In the genomic region with DNA sequence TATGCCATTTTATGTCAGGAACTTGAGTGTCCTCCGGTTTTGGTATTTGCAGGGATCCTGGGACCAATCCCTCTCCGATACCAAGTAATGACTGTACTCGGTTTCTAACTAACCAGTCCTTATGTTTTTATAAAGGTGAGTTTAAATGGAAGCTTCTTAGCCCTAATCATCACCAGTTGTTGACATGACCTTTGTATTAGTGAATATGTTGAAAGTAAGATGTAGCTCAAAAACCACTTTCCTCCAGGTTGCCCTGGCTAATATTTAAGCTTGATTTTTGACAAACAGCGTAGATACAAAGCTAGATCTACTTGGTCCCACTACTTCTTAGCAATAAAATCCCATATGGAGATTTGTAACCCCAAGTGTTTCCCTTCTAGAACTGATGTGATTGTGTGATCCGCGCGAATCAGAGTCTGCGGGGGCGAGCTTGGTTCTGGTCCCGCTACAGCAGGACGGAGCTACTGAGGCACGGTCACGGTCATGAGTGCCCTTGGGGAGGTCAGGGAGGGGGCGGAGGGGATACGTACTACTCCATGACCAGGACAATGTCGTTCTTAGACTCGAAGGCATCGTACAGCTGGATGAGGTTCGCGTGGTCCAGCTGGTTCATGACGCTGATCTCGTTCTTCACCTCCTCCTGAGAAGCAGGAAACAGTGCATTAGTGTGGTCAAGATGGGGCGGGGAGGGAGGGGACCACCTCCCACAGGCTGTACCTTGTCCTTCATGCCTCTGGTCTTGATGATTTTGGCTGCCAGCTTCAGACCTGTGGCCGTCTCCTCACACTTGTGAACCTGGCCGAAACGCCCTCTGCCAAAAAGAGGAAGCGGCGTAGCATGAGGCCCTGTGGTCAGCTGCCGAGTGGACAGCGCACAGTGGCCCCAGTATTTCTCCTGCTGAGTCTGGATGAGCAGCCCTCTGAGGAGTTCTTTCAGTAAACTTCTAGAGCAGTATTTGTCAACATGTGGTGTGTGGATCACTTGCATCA, we compare ENCODE assay signal across 23 cellular contexts.
"Had no signal": no experiment of that assay in that cellular context is flagged by ENCODE, and none has a peak within 500 bp of the region (broad histone marks: within the 10 kb centered on the region; RNA-seq: fewer than 3 reads in every experiment).

No MANE protein-coding gene starts in this region.

- H3K27ac ChIP-seq: SK-N-MC had no signal

- DNase-seq: activated B cell treated with CpG ODN at 0.5 μM for 24 hours; activated CD4-positive, alpha-beta memory T cell treated with anti-CD3 and anti-CD28 coated beads for 36 hours; activated CD4-positive, alpha-beta T cell treated with anti-CD3 and anti-CD28 coated beads for 1 hour; activated CD4-positive, alpha-beta T cell treated with anti-CD3 and anti-CD28 coated beads, Interleukin-2, amount 10 ng/mL, durations not matched to agents 24 days and 14 days; activated CD8-positive, alpha-beta memory T cell treated with anti-CD3 and anti-CD28 coated beads for 24 hours; activated gamma-delta T cell treated with Interleukin-2 at 50 U/mL for 16 hours; activated naive CD4-positive, alpha-beta T cell treated with anti-CD3 and anti-CD28 coated beads, Interleukin-2, amount 10 ng/mL, durations not matched to agents 7 days and 5 days; activated naive CD8-positive, alpha-beta T cell treated with anti-CD3 and anti-CD28 coated beads for 36 hours; activated T-cell treated with anti-CD3 and anti-CD28 coated beads for 4 hours; activated T-cell treated with anti-CD3 and anti-CD28 coated beads, Interleukin-2, amount 50 U/mL, for 72 hours; cerebellar nuclear complex; MM.1S; NCI-H1105; NCI-H1436; NCI-H1694 treated with DMSO at 0.1 percent for 48 hours; NCI-H2029 treated with DMSO at 0.1 percent for 48 hours; NCI-H345; NCI-H510A treated with DMSO at 0.1 percent for 48 hours; NCI-H69; SIG-M5; T-cell; T-helper 2 cell had no signal

- H3K4me3 ChIP-seq: SK-N-MC had no signal

- ATAC-seq: activated T-cell treated with anti-CD3 and anti-CD28 coated beads, Interleukin-2, amount 50 U/mL, for 72 hours; T-cell had no signal
